In the genomic region with DNA sequence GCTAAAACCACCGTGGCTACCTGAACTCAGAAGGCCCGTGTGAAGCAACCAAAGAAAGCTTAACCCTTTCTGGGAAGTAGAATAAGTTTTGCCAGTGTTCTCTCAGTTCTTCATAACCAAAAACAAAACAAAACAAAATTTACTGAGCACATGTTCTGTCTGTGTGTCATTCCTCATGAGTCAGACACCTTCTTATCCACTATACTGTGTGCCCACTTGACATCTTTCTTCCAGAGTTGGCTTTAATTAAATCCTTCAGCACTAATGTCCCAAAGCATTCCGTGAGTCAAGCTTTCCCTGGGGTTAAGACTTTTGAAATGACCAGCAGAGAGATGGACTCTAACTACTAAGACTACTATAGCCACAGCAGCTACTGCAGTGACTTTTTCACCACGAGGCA, we compare ENCODE assay signal across 1 cellular context.
TF ChIP-seq lines count a peak whose summit lies in the region.

No MANE protein-coding gene starts in this region.

TF ChIP-seq in GM23338, 12 proteins besides CTCF, POLR2A, EP300 and RAD21 (continued from another document):
- TF ChIP-seq, protein P1, sequence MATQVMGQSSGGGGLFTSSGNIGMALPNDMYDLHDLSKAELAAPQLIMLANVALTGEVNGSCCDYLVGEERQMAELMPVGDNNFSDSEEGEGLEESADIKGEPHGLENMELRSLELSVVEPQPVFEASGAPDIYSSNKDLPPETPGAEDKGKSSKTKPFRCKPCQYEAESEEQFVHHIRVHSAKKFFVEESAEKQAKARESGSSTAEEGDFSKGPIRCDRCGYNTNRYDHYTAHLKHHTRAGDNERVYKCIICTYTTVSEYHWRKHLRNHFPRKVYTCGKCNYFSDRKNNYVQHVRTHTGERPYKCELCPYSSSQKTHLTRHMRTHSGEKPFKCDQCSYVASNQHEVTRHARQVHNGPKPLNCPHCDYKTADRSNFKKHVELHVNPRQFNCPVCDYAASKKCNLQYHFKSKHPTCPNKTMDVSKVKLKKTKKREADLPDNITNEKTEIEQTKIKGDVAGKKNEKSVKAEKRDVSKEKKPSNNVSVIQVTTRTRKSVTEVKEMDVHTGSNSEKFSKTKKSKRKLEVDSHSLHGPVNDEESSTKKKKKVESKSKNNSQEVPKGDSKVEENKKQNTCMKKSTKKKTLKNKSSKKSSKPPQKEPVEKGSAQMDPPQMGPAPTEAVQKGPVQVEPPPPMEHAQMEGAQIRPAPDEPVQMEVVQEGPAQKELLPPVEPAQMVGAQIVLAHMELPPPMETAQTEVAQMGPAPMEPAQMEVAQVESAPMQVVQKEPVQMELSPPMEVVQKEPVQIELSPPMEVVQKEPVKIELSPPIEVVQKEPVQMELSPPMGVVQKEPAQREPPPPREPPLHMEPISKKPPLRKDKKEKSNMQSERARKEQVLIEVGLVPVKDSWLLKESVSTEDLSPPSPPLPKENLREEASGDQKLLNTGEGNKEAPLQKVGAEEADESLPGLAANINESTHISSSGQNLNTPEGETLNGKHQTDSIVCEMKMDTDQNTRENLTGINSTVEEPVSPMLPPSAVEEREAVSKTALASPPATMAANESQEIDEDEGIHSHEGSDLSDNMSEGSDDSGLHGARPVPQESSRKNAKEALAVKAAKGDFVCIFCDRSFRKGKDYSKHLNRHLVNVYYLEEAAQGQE (IDR thresholded peaks at IDR 0.05; ENCODE audit: unreplicated experiment): no peak
- TF ChIP-seq ZNF331 (CRISPR knock-in tag; IDR thresholded peaks at IDR 0.05; ENCODE audit: low read depth): no peak
- TF ChIP-seq, protein P2, sequence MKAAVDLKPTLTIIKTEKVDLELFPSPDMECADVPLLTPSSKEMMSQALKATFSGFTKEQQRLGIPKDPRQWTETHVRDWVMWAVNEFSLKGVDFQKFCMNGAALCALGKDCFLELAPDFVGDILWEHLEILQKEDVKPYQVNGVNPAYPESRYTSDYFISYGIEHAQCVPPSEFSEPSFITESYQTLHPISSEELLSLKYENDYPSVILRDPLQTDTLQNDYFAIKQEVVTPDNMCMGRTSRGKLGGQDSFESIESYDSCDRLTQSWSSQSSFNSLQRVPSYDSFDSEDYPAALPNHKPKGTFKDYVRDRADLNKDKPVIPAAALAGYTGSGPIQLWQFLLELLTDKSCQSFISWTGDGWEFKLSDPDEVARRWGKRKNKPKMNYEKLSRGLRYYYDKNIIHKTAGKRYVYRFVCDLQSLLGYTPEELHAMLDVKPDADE (IDR thresholded peaks at IDR 0.05): no peak
- TF ChIP-seq STAT1 (IDR thresholded peaks at IDR 0.05; ENCODE audit: unreplicated experiment): no peak
- TF ChIP-seq NANOG (IDR thresholded peaks at IDR 0.05; ENCODE audit: borderline replicate concordance): no peak
- no peak for TF ChIP-seq EZH2phosphoT487 (IDR thresholded peaks at IDR 0.05; ENCODE audit: unreplicated experiment)
- no peak for TF ChIP-seq JUNB (IDR thresholded peaks at IDR 0.05; ENCODE audit: unreplicated experiment)
- no peak for TF ChIP-seq EZH2 (IDR thresholded peaks at IDR 0.05; ENCODE audit: low read depth, unreplicated experiment)
- no peak for TF ChIP-seq ZNF114 (CRISPR knock-in tag; IDR thresholded peaks at IDR 0.05)
